ENCODE assay signal across 10 cellular contexts in genomic region chr11:92206441-92206840, GRCh38. TPM values are rescaled to one million over a fixed set of nuclear protein-coding genes. Genes with fewer than 3 reads are reported as not detected.
"Had no signal": no experiment of that assay in that cellular context is flagged by ENCODE, and none has a peak within 500 bp of the region (broad histone marks: within the 10 kb centered on the region; RNA-seq: fewer than 3 reads in every experiment).

No MANE protein-coding gene starts in this region.

- FAIRE-seq: H1, H54, HTR-8/SVneo, K562 had no signal

- H3K4me3 ChIP-seq: GM23338, K562 had no signal

- ATAC-seq: GM23338, HCT116, K562 had no signal

- DNase-seq: H9, IMR-90, KG1 had no signal

RNA-seq across cellular contexts. Expression of gene FAT3, which starts 18.2 kb away (rescaled TPM):
- total RNA-seq: HT-29 had no signal
